Comparison of ENCODE assay signal across 14 cellular contexts in genomic region chr1:206609229-206609991, GRCh38. TPM values are rescaled to one million over a fixed set of nuclear protein-coding genes. Genes with fewer than 3 reads are reported as not detected.
DNase-seq lines count a peak whose midpoint lies in the region; ATAC-seq, FAIRE-seq and TF ChIP-seq lines count a peak whose summit lies in the region.
"Had no signal": no experiment of that assay in that cellular context is flagged by ENCODE, and none has a peak within 500 bp of the region (broad histone marks: within the 10 kb centered on the region; RNA-seq: fewer than 3 reads in every experiment).

No MANE protein-coding gene starts in this region.

- H3K4me3 Mint-ChIP-seq in activated CD4-positive, alpha-beta T cell treated with anti-CD3 and anti-CD28 coated beads for 36 hours, result peak overlapping the region; percentile 56
- H3K4me3 Mint-ChIP-seq in activated CD4-positive, alpha-beta memory T cell treated with anti-CD3 and anti-CD28 coated beads for 36 hours, result peak overlapping the region; percentile 49
- H3K4me3 Mint-ChIP-seq in natural killer cell treated with Interleukin-12 subunit alpha and Interleukin-12 subunit beta and Interleukin-15 and Interleukin-18, amount 100 ng/mL, for 72 hours, result peak overlapping the region; percentile 100
- H3K4me3 Mint-ChIP-seq: central memory CD8-positive, alpha-beta T cell had no signal

- H3K36me3 Mint-ChIP-seq in activated CD4-positive, alpha-beta T cell treated with anti-CD3 and anti-CD28 coated beads for 36 hours (ENCODE audit: low read depth), result peaks cover 45% of the 10 kb centered on the region
- H3K36me3 Mint-ChIP-seq in activated CD4-positive, alpha-beta memory T cell treated with anti-CD3 and anti-CD28 coated beads for 36 hours, result peaks cover 38% of the 10 kb centered on the region
- peaks cover 25% of the 10 kb centered on the region for H3K36me3 Mint-ChIP-seq in natural killer cell treated with Interleukin-12 subunit alpha and Interleukin-12 subunit beta and Interleukin-15 and Interleukin-18, amount 100 ng/mL, for 72 hours

- H3K9me3 ChIP-seq in WERI-Rb-1 (ENCODE audit: severe bottlenecking), result no peaks in the 10 kb centered on the region
- H3K9me3 ChIP-seq: uterus had no signal

- CTCF ChIA-PET in activated CD4-positive, alpha-beta T cell treated with anti-CD3 and anti-CD28 coated beads for 36 hours (lab: Charles Lee), result interaction anchor here (0.6 to 6.2 kb wide), 31 partner anchors 8 to 324 kb away, joined by 3 to 89 read pairs (median 5); partner anchors contain the start of gene DYRK3
- CTCF ChIA-PET in activated CD4-positive, alpha-beta memory T cell treated with anti-CD3 and anti-CD28 coated beads for 36 hours (lab: Charles Lee), result interaction anchor here (0.6 to 12.3 kb wide), 18 partner anchors 11 to 712 kb away, joined by 3 to 165 read pairs (median 5); partner anchors contain the start of genes CD55, DYRK3, IKBKE and MAPKAPK2

- H3K4me3 ChIP-seq in WERI-Rb-1 (ENCODE audit: low read depth, low read length), result no peak overlapping the region
- H3K4me3 ChIP-seq: uterus had no signal

- no peaks in the 10 kb centered on the region for H3K27me3 Mint-ChIP-seq in activated CD4-positive, alpha-beta T cell treated with anti-CD3 and anti-CD28 coated beads for 36 hours
- H3K27me3 Mint-ChIP-seq in activated CD4-positive, alpha-beta memory T cell treated with anti-CD3 and anti-CD28 coated beads for 36 hours, result no peaks in the 10 kb centered on the region
- no peaks in the 10 kb centered on the region for H3K27me3 Mint-ChIP-seq in natural killer cell treated with Interleukin-12 subunit alpha and Interleukin-12 subunit beta and Interleukin-15 and Interleukin-18, amount 100 ng/mL, for 72 hours
- H3K27me3 Mint-ChIP-seq: central memory CD8-positive, alpha-beta T cell had no signal

- peaks cover 48% of the 10 kb centered on the region for H3K36me3 ChIP-seq in WERI-Rb-1
- H3K36me3 ChIP-seq: uterus had no signal

- ATAC-seq in activated CD4-positive, alpha-beta T cell treated with anti-CD3 and anti-CD28 coated beads for 36 hours, result peak; percentile 47
- ATAC-seq in natural killer cell treated with Interleukin-12 subunit alpha and Interleukin-12 subunit beta and Interleukin-15 and Interleukin-18, amount 100 ng/mL, for 72 hours, result peak; percentile 18 to 65
- no peak for ATAC-seq in GM21381 (IDR thresholded peaks at IDR 0.05; ENCODE audit: unreplicated experiment)

- H3K27me3 ChIP-seq in WERI-Rb-1 (ENCODE audit: insufficient read depth, low read depth, severe bottlenecking), result no peaks in the 10 kb centered on the region
- H3K27me3 ChIP-seq: uterus had no signal

- no peak for TF ChIP-seq CTCF in WERI-Rb-1 (IDR thresholded peaks at IDR 0.05; ENCODE audit: low read depth, low read length)

- no peaks in the 10 kb centered on the region for H3K9me3 Mint-ChIP-seq in activated CD4-positive, alpha-beta T cell treated with anti-CD3 and anti-CD28 coated beads for 36 hours (ENCODE audit: low read depth)
- no peaks in the 10 kb centered on the region for H3K9me3 Mint-ChIP-seq in activated CD4-positive, alpha-beta memory T cell treated with anti-CD3 and anti-CD28 coated beads for 36 hours
- no peaks in the 10 kb centered on the region for H3K9me3 Mint-ChIP-seq in natural killer cell treated with Interleukin-12 subunit alpha and Interleukin-12 subunit beta and Interleukin-15 and Interleukin-18, amount 100 ng/mL, for 72 hours
- H3K9me3 Mint-ChIP-seq: central memory CD8-positive, alpha-beta T cell had no signal

- no peak overlapping the region for H3K27ac ChIP-seq in WERI-Rb-1
- H3K27ac ChIP-seq: RWPE1, uterus had no signal

- DNase-seq in activated CD4-positive, alpha-beta T cell treated with anti-CD3 and anti-CD28 coated beads for 36 hours, result no peak
- no peak for DNase-seq in activated CD4-positive, alpha-beta T cell treated with anti-CD3 and anti-CD28 coated beads, Interleukin-2, amount 50 U/mL, for 48 hours
- DNase-seq in GM19239 (ENCODE audit: insufficient read length, low spot score) (no peak), WERI-Rb-1 (no peak), DMS153 treated with DMSO at 0.1 percent for 48 hours (lab: John Stamatoyannopoulos, UW; ENCODE audit: unreplicated experiment) (no peak)
- DNase-seq in activated CD4-positive, alpha-beta memory T cell treated with anti-CD3 and anti-CD28 coated beads for 36 hours, result peak; percentile 42
- no peak for DNase-seq in natural killer cell treated with Interleukin-12 subunit alpha and Interleukin-12 subunit beta and Interleukin-15 and Interleukin-18, amount 100 ng/mL, for 72 hours (ENCODE audit: low spot score)
- DNase-seq: NCI-H1105, NCI-H510A, uterus had no signal

- intact Hi-C loops in activated CD4-positive, alpha-beta T cell treated with anti-CD3 and anti-CD28 coated beads for 36 hours (cut with DNase I, micrococcal nuclease), result loop anchor here in 1 of 2 experiments (2.0 kb wide), 3 partner anchors 19 to 75 kb away; partner anchors contain the start of gene MAPKAPK2
- intact Hi-C loops in activated CD4-positive, alpha-beta memory T cell treated with anti-CD3 and anti-CD28 coated beads for 36 hours (cut with micrococcal nuclease), result loop anchor here (1.0 to 2.0 kb wide), 7 partner anchors 19 to 313 kb away; partner anchors contain the start of genes DYRK3 and MAPKAPK2

- peaks cover 46% of the 10 kb centered on the region for H3K4me1 Mint-ChIP-seq in activated CD4-positive, alpha-beta T cell treated with anti-CD3 and anti-CD28 coated beads for 36 hours
- H3K4me1 Mint-ChIP-seq in activated CD4-positive, alpha-beta memory T cell treated with anti-CD3 and anti-CD28 coated beads for 36 hours (ENCODE audit: low read depth), result peaks cover 38% of the 10 kb centered on the region
- H3K4me1 Mint-ChIP-seq in natural killer cell treated with Interleukin-12 subunit alpha and Interleukin-12 subunit beta and Interleukin-15 and Interleukin-18, amount 100 ng/mL, for 72 hours (ENCODE audit: low read depth in 2 of 2), result peaks cover 45 to 49% of the 10 kb centered on the region in 2 donors

- H3K27ac Mint-ChIP-seq in activated CD4-positive, alpha-beta T cell treated with anti-CD3 and anti-CD28 coated beads for 36 hours, result peak overlapping the region; percentile 90
- H3K27ac Mint-ChIP-seq in activated CD4-positive, alpha-beta memory T cell treated with anti-CD3 and anti-CD28 coated beads for 36 hours, result peak overlapping the region; percentile 92
- peak overlapping the region; percentile 86 to 98 for H3K27ac Mint-ChIP-seq in natural killer cell treated with Interleukin-12 subunit alpha and Interleukin-12 subunit beta and Interleukin-15 and Interleukin-18, amount 100 ng/mL, for 72 hours

- POLR2A ChIA-PET in activated CD4-positive, alpha-beta T cell treated with anti-CD3 and anti-CD28 coated beads for 36 hours (lab: Charles Lee), result interaction anchor here (1.2 kb wide), 1 partner anchor 18 kb away, joined by 3 read pairs; no protein-coding TSS in a partner anchor
- POLR2A ChIA-PET in activated CD4-positive, alpha-beta memory T cell treated with anti-CD3 and anti-CD28 coated beads for 36 hours (lab: Charles Lee), result interaction anchor here (0.7 to 1.8 kb wide), 9 partner anchors 10 to 55 kb away, joined by 3 to 8 read pairs (median 4); partner anchors contain the start of gene DYRK3

- FAIRE-seq in GM19239 (lab: Jason Lieb, UNC), result peak; percentile 74
- FAIRE-seq: HTR-8/SVneo had no signal

RNA-seq across cellular contexts. Expression of gene EIF2D, which starts 2.9 kb away (rescaled TPM):
- 100 to 1,000 TPM in 1 of 2 experiments, 10 to 100 TPM in 1; 91.2 to 100 TPM for total RNA-seq in activated CD4-positive, alpha-beta T cell treated with anti-CD3 and anti-CD28 coated beads for 36 hours
- total RNA-seq in activated CD4-positive, alpha-beta memory T cell treated with anti-CD3 and anti-CD28 coated beads for 36 hours, result 10 to 100 TPM; 84.6 to 87.5 TPM
- total RNA-seq in natural killer cell treated with Interleukin-12 subunit alpha and Interleukin-12 subunit beta and Interleukin-15 and Interleukin-18, amount 100 ng/mL, for 72 hours, result 10 to 100 TPM; 49.1 to 91.5 TPM

RNA-seq across cellular contexts. Expression of gene DYRK3, which starts 25.9 kb away (rescaled TPM):
- 1 to 10 TPM; 8.3 to 8.7 TPM for total RNA-seq in activated CD4-positive, alpha-beta T cell treated with anti-CD3 and anti-CD28 coated beads for 36 hours
- 10 to 100 TPM; 10.1 to 11.4 TPM for total RNA-seq in activated CD4-positive, alpha-beta memory T cell treated with anti-CD3 and anti-CD28 coated beads for 36 hours
- total RNA-seq in natural killer cell treated with Interleukin-12 subunit alpha and Interleukin-12 subunit beta and Interleukin-15 and Interleukin-18, amount 100 ng/mL, for 72 hours, result 1 to 10 TPM; 5.6 to 8.8 TPM

Comparison
In these comparisons a context has a peak if more than half of its experiments do, and no peak if none do; other contexts are left out.
1. H3K4me3 Mint-ChIP-seq: peak in every context shown above with its lines; median percentile 100 in natural killer cell treated with Interleukin-12 subunit alpha and Interleukin-12 subunit beta and Interleukin-15 and Interleukin-18, amount 100 ng/mL, for 72 hours; 56 in activated CD4-positive, alpha-beta T cell treated with anti-CD3 and anti-CD28 coated beads for 36 hours; 49 in activated CD4-positive, alpha-beta memory T cell treated with anti-CD3 and anti-CD28 coated beads for 36 hours.